8 cellular contexts compared by ENCODE assay signal in the genomic region with DNA sequence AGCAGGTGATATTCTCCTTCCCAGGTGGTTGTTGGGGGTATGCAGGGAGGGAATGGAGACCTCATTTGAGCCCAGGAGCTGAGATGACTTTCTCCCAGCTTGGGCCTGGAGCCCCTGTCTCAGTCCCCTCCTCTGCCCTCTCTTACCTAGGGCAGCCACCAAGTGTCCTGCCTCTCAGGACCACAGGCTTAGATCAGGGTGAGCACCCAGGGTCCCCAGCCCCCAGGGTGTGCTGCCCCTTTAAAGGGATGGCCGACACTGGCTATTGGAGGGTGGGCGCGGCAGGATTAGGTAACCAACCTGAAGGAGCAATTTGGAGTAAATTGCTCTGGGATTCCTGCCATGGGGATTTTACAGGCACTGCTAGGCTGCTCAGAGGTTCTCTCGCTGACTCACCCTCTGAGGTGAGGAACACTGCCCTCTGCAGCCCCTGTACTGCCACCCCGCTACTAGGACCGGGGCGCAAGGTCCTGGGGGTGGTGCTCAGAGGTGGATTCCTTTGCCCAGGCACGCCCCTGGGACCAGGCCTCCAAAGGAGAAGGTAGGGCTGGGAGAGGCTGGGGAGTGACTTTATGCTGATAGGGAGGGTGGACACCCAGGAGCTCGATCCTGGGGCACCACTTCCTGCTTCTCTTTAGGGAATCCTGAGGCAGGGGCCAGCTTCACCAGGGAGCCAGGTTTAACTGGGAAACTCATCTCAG. TPM values are rescaled to one million over a fixed set of nuclear protein-coding genes. Genes with fewer than 3 reads are reported as not detected.
DNase-seq lines count a peak whose midpoint lies in the region; ATAC-seq and TF ChIP-seq lines count a peak whose summit lies in the region.

No MANE protein-coding gene starts in this region.

- H3K4me3 Mint-ChIP-seq in mesothelial cell of epicardium, result peak overlapping the region; percentile 72

- no peak for ATAC-seq in HG03460 (IDR thresholded peaks at IDR 0.05; ENCODE audit: unreplicated experiment)

- no peaks in the 10 kb centered on the region for H3K36me3 Mint-ChIP-seq in mesothelial cell of epicardium

- peak overlapping the region; percentile 48 for H3K4me3 ChIP-seq in HFF-Myc (replicated peaks; ENCODE audit: low read depth, low read length)

- no peaks in the 10 kb centered on the region for H3K9me3 Mint-ChIP-seq in mesothelial cell of epicardium

- peak; percentile 84 for DNase-seq in DMS 273 treated with DMSO at 0.1 percent for 48 hours (lab: John Stamatoyannopoulos, UW)
- DNase-seq in HFF-Myc (ENCODE audit: extremely low read depth, low read depth), result peak; percentile 54
- DNase-seq in NOMO-1 (lab: John Stamatoyannopoulos, UW; ENCODE audit: unreplicated experiment in 2 of 2), result peak; percentile 22 to 41
- DNase-seq in cerebellar cortex (ENCODE audit: low spot score), result peak; percentile 89
- no peak for DNase-seq in mesothelial cell of epicardium (ENCODE audit: low spot score in 2 of 2, unreplicated experiment in 2 of 2)
- no peak for DNase-seq in T-helper 9 cell
- no peak for DNase-seq in DMS114 treated with DMSO at 0.1 percent for 48 hours (lab: John Stamatoyannopoulos, UW; ENCODE audit: unreplicated experiment)

- no peaks in the 10 kb centered on the region for H3K27me3 Mint-ChIP-seq in mesothelial cell of epicardium (ENCODE audit: low read depth)

- peak overlapping the region; percentile 89 for H3K27ac Mint-ChIP-seq in mesothelial cell of epicardium

- peak; percentile 32 for TF ChIP-seq CTCF in HFF-Myc (IDR thresholded peaks at IDR 0.05; ENCODE audit: low read depth, low read length, missing control alignments)
- no peak for TF ChIP-seq CTCF in mesothelial cell of epicardium (IDR thresholded peaks at IDR 0.05; ENCODE audit: unreplicated experiment)

- H3K4me1 Mint-ChIP-seq in mesothelial cell of epicardium, result peaks cover 22% of the 10 kb centered on the region

RNA-seq across cellular contexts. Expression of gene RPS6KA1, which starts 1.5 kb away (rescaled TPM):
- total RNA-seq in mesothelial cell of epicardium, result 18.1 to 20.2 TPM (median 19.4 TPM) in 3 replicates

RNA-seq across cellular contexts. Expression of gene HMGN2, which starts 58.8 kb away (rescaled TPM):
- 466 to 497 TPM (median 481 TPM) in 3 replicates for total RNA-seq in mesothelial cell of epicardium

Comparison
In these comparisons a context has a peak if more than half of its experiments do, and no peak if none do; other contexts are left out.
1. DNase-seq: peak in DMS 273 treated with DMSO at 0.1 percent for 48 hours (single experiment), HFF-Myc (single experiment), NOMO-1 (2 of 2) and cerebellar cortex (single experiment); none in mesothelial cell of epicardium (0 of 2), T-helper 9 cell (single experiment) and DMS114 treated with DMSO at 0.1 percent for 48 hours (single experiment).